2 cellular contexts compared by ENCODE assay signal in the genomic region with DNA sequence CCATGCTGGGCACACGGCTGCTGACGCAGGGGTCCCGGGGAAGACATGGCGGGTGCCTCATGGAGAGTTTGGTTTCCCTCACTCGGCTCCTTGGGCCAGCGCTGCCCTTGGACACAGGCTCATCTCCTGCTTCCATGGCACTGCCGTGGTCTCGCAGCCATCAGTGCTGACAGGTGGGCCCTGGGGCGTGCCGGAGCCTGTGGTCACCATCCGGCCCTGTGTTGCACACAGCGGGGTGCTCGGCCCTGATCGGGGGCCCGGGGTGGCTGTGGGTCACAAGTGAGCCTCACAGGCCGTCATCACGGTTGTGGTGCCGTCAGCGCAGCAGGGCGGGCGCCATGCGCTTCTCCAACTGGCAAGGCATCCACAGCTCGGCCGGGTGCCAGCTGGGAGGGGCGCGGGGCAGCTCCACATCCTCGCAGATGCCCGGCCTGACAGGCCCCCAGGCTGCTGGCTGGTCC.
TF ChIP-seq lines count a peak whose summit lies in the region.

No MANE protein-coding gene starts in this region.

TF ChIP-seq in SK-N-SH, 30 proteins besides CTCF, POLR2A, EP300 and RAD21 (continued from another document):
- TF ChIP-seq, protein P1, sequence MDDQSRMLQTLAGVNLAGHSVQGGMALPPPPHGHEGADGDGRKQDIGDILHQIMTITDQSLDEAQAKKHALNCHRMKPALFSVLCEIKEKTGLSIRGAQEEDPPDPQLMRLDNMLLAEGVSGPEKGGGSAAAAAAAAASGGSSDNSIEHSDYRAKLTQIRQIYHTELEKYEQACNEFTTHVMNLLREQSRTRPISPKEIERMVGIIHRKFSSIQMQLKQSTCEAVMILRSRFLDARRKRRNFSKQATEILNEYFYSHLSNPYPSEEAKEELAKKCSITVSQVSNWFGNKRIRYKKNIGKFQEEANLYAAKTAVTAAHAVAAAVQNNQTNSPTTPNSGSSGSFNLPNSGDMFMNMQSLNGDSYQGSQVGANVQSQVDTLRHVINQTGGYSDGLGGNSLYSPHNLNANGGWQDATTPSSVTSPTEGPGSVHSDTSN (IDR thresholded peaks at IDR 0.05) = no peak
- TF ChIP-seq CHD2 (IDR thresholded peaks at IDR 0.05; ENCODE audit: low read length, partially characterized antibody) (no peak), MXI1 (IDR thresholded peaks at IDR 0.05; ENCODE audit: low read depth, low read length) (no peak), SMC3 (IDR thresholded peaks at IDR 0.05; ENCODE audit: low read depth, low read length) (no peak), JUND (IDR thresholded peaks at IDR 0.05) (no peak), GATA2 (CRISPR knock-in tag; IDR thresholded peaks at IDR 0.05) (no peak), TAF1 (IDR thresholded peaks at IDR 0.05; ENCODE audit: borderline replicate concordance, low read depth, low read length) (no peak), ELF1 (IDR thresholded peaks at IDR 0.05) (no peak), TEAD4 (IDR thresholded peaks at IDR 0.05; ENCODE audit: borderline replicate concordance, insufficient read depth) (no peak)
- TF ChIP-seq, protein P2, sequence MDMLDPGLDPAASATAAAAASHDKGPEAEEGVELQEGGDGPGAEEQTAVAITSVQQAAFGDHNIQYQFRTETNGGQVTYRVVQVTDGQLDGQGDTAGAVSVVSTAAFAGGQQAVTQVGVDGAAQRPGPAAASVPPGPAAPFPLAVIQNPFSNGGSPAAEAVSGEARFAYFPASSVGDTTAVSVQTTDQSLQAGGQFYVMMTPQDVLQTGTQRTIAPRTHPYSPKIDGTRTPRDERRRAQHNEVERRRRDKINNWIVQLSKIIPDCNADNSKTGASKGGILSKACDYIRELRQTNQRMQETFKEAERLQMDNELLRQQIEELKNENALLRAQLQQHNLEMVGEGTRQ (IDR thresholded peaks at IDR 0.05; ENCODE audit: borderline replicate concordance, low read depth, low read length) = no peak
- TF ChIP-seq, protein P3, sequence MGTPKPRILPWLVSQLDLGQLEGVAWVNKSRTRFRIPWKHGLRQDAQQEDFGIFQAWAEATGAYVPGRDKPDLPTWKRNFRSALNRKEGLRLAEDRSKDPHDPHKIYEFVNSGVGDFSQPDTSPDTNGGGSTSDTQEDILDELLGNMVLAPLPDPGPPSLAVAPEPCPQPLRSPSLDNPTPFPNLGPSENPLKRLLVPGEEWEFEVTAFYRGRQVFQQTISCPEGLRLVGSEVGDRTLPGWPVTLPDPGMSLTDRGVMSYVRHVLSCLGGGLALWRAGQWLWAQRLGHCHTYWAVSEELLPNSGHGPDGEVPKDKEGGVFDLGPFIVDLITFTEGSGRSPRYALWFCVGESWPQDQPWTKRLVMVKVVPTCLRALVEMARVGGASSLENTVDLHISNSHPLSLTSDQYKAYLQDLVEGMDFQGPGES (IDR thresholded peaks at IDR 0.05; ENCODE audit: low read depth, low read length) = no peak

TF ChIP-seq in SK-N-SH treated with all-trans-retinoic acid at 6 μM for 48 hours, 23 proteins besides CTCF, POLR2A, EP300 and RAD21 (continued from another document):
- TF ChIP-seq, protein P4, sequence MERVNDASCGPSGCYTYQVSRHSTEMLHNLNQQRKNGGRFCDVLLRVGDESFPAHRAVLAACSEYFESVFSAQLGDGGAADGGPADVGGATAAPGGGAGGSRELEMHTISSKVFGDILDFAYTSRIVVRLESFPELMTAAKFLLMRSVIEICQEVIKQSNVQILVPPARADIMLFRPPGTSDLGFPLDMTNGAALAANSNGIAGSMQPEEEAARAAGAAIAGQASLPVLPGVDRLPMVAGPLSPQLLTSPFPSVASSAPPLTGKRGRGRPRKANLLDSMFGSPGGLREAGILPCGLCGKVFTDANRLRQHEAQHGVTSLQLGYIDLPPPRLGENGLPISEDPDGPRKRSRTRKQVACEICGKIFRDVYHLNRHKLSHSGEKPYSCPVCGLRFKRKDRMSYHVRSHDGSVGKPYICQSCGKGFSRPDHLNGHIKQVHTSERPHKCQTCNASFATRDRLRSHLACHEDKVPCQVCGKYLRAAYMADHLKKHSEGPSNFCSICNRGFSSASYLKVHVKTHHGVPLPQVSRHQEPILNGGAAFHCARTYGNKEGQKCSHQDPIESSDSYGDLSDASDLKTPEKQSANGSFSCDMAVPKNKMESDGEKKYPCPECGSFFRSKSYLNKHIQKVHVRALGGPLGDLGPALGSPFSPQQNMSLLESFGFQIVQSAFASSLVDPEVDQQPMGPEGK (CRISPR knock-in tag; IDR thresholded peaks at IDR 0.05; ENCODE audit: borderline replicate concordance) = no peak
TF ChIP-seq in SK-N-SH treated with all-trans-retinoic acid at 6 μM for 48 hours: peak in this region for 0.
